ENCODE assay signal across 24 cellular contexts in the genomic region with DNA sequence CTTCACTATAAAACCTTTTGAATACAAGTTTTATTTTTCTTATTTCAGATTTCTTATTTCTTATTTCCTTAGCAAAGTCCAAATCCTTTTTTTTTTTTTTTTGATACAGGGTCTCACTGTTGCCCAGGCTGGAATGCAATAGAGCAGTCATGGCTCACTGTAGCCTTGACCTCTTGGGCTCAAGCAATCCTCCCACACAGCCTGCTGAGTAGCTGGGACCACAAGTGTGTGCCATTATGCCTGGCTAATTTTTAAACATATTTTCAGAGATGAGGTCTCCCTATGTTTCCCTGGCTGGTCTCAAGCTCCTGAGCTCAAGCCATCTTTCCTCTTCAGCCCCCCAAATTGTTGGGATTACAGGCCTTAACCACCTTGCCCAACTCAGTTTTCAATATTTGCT.
"Had no signal": no experiment of that assay in that cellular context is flagged by ENCODE, and none has a peak within 500 bp of the region (broad histone marks: within the 10 kb centered on the region; RNA-seq: fewer than 3 reads in every experiment).

No MANE protein-coding gene starts in this region.

- H3K27me3 ChIP-seq: brain microvascular endothelial cell, SJCRH30 had no signal

- DNase-seq: activated CD4-positive, alpha-beta T cell treated with anti-CD3 and anti-CD28 coated beads, Interleukin-2, amount 10 ng/mL, durations not matched to agents 24 days and 14 days; activated CD4-positive, alpha-beta T cell treated with anti-CD3 and anti-CD28 coated beads, Interleukin-2, amount 50 U/mL, for 4 hours; activated CD8-positive, alpha-beta T cell treated with anti-CD3 and anti-CD28 coated beads for 36 hours; activated effector memory CD4-positive, alpha-beta T cell treated with anti-CD3 and anti-CD28 coated beads, Interleukin-2, amount 50 U/mL, for 16 hours; activated naive CD4-positive, alpha-beta T cell; activated naive CD4-positive, alpha-beta T cell treated with anti-CD3 and anti-CD28 coated beads, Interleukin-2, amount 50 U/mL, for 16 hours; activated naive CD8-positive, alpha-beta T cell treated with anti-CD3 and anti-CD28 coated beads for 36 hours; activated T-cell treated with anti-CD3 and anti-CD28 coated beads, Interleukin-2, amount 50 U/mL, for 1 hour; activated T-cell treated with anti-CD3 and anti-CD28 coated beads, Interleukin-2, amount 50 U/mL, for 72 hours; amniotic stem cell; aorta; NCI-H1105; NCI-H1417 treated with DMSO at 0.1 percent for 48 hours; NCI-H2081; NCI-H2171 treated with DMSO at 0.1 percent for 48 hours; NCI-H2227 treated with DMSO at 0.1 percent for 48 hours; NCI-H524 treated with DMSO at 0.1 percent for 48 hours; PC-9; SHP77; SJCRH30 had no signal

- H3K9me3 ChIP-seq: SJCRH30 had no signal

- ATAC-seq: activated CD8-positive, alpha-beta T cell treated with anti-CD3 and anti-CD28 coated beads for 36 hours; activated T-cell treated with anti-CD3 and anti-CD28 coated beads, Interleukin-2, amount 50 U/mL, for 72 hours; activated T-helper 17 cell treated with anti-CD3 and anti-CD28 coated beads, Interleukin-2, amount 50 U/mL, for 72 hours; K562 had no signal

- H3K4me3 ChIP-seq: K562, PC-9, SJCRH30, SK-N-MC had no signal

- H3K4me2 ChIP-seq: PC-9 had no signal

- H3K27ac ChIP-seq: brain microvascular endothelial cell, PC-9, SJCRH30, SK-N-MC had no signal

- H3K36me3 ChIP-seq: brain microvascular endothelial cell, SJCRH30 had no signal

- H2AFZ ChIP-seq: PC-9 had no signal
